ENCODE assay signal across 9 cellular contexts in genomic region chr22:41696714-41697113, GRCh38. TPM values are rescaled to one million over a fixed set of nuclear protein-coding genes. Genes with fewer than 3 reads are reported as not detected.
DNase-seq lines count a peak whose midpoint lies in the region; ATAC-seq and TF ChIP-seq lines count a peak whose summit lies in the region.
"Had no signal": no experiment of that assay in that cellular context is flagged by ENCODE, and none has a peak within 500 bp of the region (broad histone marks: within the 10 kb centered on the region; RNA-seq: fewer than 3 reads in every experiment).

No MANE protein-coding gene starts in this region.

- CTCF ChIA-PET in Calu3 (lab: Charles Lee) = interaction anchor here (0.5 to 2.6 kb wide), 21 partner anchors 8 to 918 kb away, joined by 3 to 25 read pairs (median 8); partner anchors contain the start of genes CCDC134, POLDIP3, SNU13 and SREBF2

- H3K4me3 Mint-ChIP-seq in Calu3 (ENCODE audit: low read depth, unreplicated experiment) = peak overlapping the region; percentile 55
- peak overlapping the region; percentile 56 for H3K4me3 Mint-ChIP-seq in neural crest cell

- H3K9me3 ChIP-seq in Loucy (ENCODE audit: insufficient read depth, low read depth, low read length) (no peaks in the 10 kb centered on the region), breast epithelium (no peaks in the 10 kb centered on the region), BE2C (no peaks in the 10 kb centered on the region)
- H3K9me3 ChIP-seq: testis had no signal

- H3K4me3 ChIP-seq in Loucy (ENCODE audit: low read length, poor library complexity, severe bottlenecking) (peak overlapping the region; percentile 48), breast epithelium (no peak overlapping the region), BE2C (ENCODE audit: low read depth, low read length) (no peak overlapping the region)
- H3K4me3 ChIP-seq: testis had no signal

- H3K9me3 Mint-ChIP-seq in Calu3 (ENCODE audit: low read depth, unreplicated experiment) = no peaks in the 10 kb centered on the region
- no peaks in the 10 kb centered on the region for H3K9me3 Mint-ChIP-seq in neural crest cell

- H3K36me3 Mint-ChIP-seq in Calu3 (ENCODE audit: insufficient read depth, unreplicated experiment) (peaks cover 5% of the 10 kb centered on the region), neural crest cell (ENCODE audit: low read depth) (no peaks in the 10 kb centered on the region)

- no TSS peak for BruUV-seq in Calu3 (replicated peaks; lab: Mats Ljungman, UMichigan)

- H3K79me2 ChIP-seq in Loucy (ENCODE audit: insufficient read depth, low read length) = no peaks in the 10 kb centered on the region

- peak overlapping the region; percentile 60 for H3K27ac Mint-ChIP-seq in Calu3 (ENCODE audit: unreplicated experiment)
- peak overlapping the region; percentile 87 for H3K27ac Mint-ChIP-seq in neural crest cell (ENCODE audit: unreplicated experiment)

- H3K27ac ChIP-seq in breast epithelium = peak overlapping the region; percentile 3 to 67
- H3K27ac ChIP-seq: testis had no signal

- no peaks in the 10 kb centered on the region for H3F3A ChIP-seq in Loucy (ENCODE audit: low read depth)

- intact Hi-C loops in Calu3 (cut with micrococcal nuclease; ENCODE audit: unreplicated experiment) (loop anchor here (1.0 kb wide), 1 partner anchor 245 kb away; no protein-coding TSS in a partner anchor), breast epithelium (cut with DNase I; ENCODE audit: low total_unique reads) (no loop called here)

- peak overlapping the region; percentile 57 for H3K9ac ChIP-seq in Loucy (ENCODE audit: low read depth, low read length, poor library complexity, severe bottlenecking)

- H3K4me1 Mint-ChIP-seq in Calu3 (ENCODE audit: low read depth, unreplicated experiment) (no peaks in the 10 kb centered on the region), neural crest cell (peaks cover 10% of the 10 kb centered on the region)

- no peaks in the 10 kb centered on the region for H4K20me1 ChIP-seq in Loucy (ENCODE audit: insufficient read depth, low read length, poor library complexity, severe bottlenecking)

- peak overlapping the region; percentile 70 for H2AFZ ChIP-seq in Loucy (ENCODE audit: low read length)

- H3K9me2 ChIP-seq in Loucy (replicated peaks; ENCODE audit: low read depth, low read length) = no peaks in the 10 kb centered on the region

- TF ChIP-seq CTCF in Calu3 (IDR thresholded peaks at IDR 0.05; ENCODE audit: unreplicated experiment) (no peak), Loucy (conservative IDR thresholded peaks at IDR 0.05; ENCODE audit: low read length) (no peak), breast epithelium (IDR thresholded peaks at IDR 0.05) (no peak), neural crest cell (conservative IDR thresholded peaks at IDR 0.05) (no peak), BE2C (IDR thresholded peaks at IDR 0.05; ENCODE audit: low read depth, low read length) (no peak)

- H3K4me1 ChIP-seq in Loucy (ENCODE audit: insufficient read depth, low read length, poor library complexity, severe bottlenecking) = no peaks in the 10 kb centered on the region
- peaks cover 4 to 16% of the 10 kb centered on the region in 2 donors for H3K4me1 ChIP-seq in breast epithelium
- peaks cover 5% of the 10 kb centered on the region for H3K4me1 ChIP-seq in BE2C

- no peak for TF ChIP-seq POLR2A in breast epithelium (IDR thresholded peaks at IDR 0.05)
- TF ChIP-seq POLR2A in GM18505 (IDR thresholded peaks at IDR 0.05; ENCODE audit: borderline replicate concordance, extremely low read depth, insufficient read depth, insufficient read length) = no peak

- H3K27me3 Mint-ChIP-seq in Calu3 (ENCODE audit: unreplicated experiment) = no peaks in the 10 kb centered on the region
- no peaks in the 10 kb centered on the region for H3K27me3 Mint-ChIP-seq in neural crest cell (ENCODE audit: low read depth)

- no peaks in the 10 kb centered on the region for H3K27me3 ChIP-seq in Loucy (ENCODE audit: insufficient read depth, low read length, poor library complexity, severe bottlenecking)
- H3K27me3 ChIP-seq in breast epithelium = no peaks in the 10 kb centered on the region
- H3K27me3 ChIP-seq in BE2C = no peaks in the 10 kb centered on the region
- H3K27me3 ChIP-seq: testis had no signal

- ATAC-seq in GM18505 (IDR thresholded peaks at IDR 0.05; ENCODE audit: unreplicated experiment) = no peak

- DNase-seq in Calu3 (no peak), breast epithelium (ENCODE audit: low spot score in 2 of 2) (no peak), neural crest cell (ENCODE audit: low read depth, low spot score) (no peak), hepatic stellate cell (ENCODE audit: low spot score) (no peak), ureter (ENCODE audit: low spot score) (no peak), BE2C (no peak)

- no peaks in the 10 kb centered on the region for H3K36me3 ChIP-seq in Loucy (ENCODE audit: insufficient read depth, low read length)
- H3K36me3 ChIP-seq in breast epithelium = no peaks in the 10 kb centered on the region
- no peaks in the 10 kb centered on the region for H3K36me3 ChIP-seq in BE2C

- H3K4me2 ChIP-seq in Loucy (ENCODE audit: low read depth, low read length, poor library complexity, severe bottlenecking) = peak overlapping the region; percentile 49

RNA-seq across cellular contexts. Expression of gene MEI1, which starts 2.6 kb away (rescaled TPM):
- total RNA-seq in Calu3 (2022) (0.68 and 0.83 TPM in 2 replicates), breast epithelium (10 to 100 TPM in 1 of 3 donors, 1 to 10 TPM in 2; 1.3 to 12.1 (median 4.3) TPM), neural crest cell (0.16 and 0.48 TPM in 2 replicates), ureter (6.8 TPM)
- not detected for polyA plus RNA-seq in BE2C (2012; ENCODE audit: insufficient read depth, insufficient read length, low read depth)

RNA-seq across cellular contexts. Expression of gene SNU13, which starts 8.0 kb away (rescaled TPM):
- total RNA-seq in Calu3 (2022) = 205 and 213 TPM in 2 replicates
- total RNA-seq in breast epithelium = 100 to 1,000 TPM in 2 of 3 donors, 10 to 100 TPM in 1; 97.9 to 145 (median 127) TPM
- total RNA-seq in neural crest cell = 155 and 160 TPM in 2 replicates
- total RNA-seq in ureter = 180 TPM
- polyA plus RNA-seq in BE2C (2012; ENCODE audit: insufficient read depth, insufficient read length, low read depth) = 634 TPM
